26 cellular contexts compared by ENCODE assay signal in genomic region chr2:39661771-39662325, GRCh38. TPM values are rescaled to one million over a fixed set of nuclear protein-coding genes. Genes with fewer than 3 reads are reported as not detected.
"Had no signal": no experiment of that assay in that cellular context is flagged by ENCODE, and none has a peak within 500 bp of the region (broad histone marks: within the 10 kb centered on the region; RNA-seq: fewer than 3 reads in every experiment).

No MANE protein-coding gene starts in this region.

- H3K9me3 ChIP-seq: colonic mucosa, esophagus muscularis mucosa, heart right ventricle, left lung, mucosa of descending colon, prostate gland, right atrium auricular region, stomach, testis, tibial artery, upper lobe of right lung, uterus had no signal

- ATAC-seq: heart right ventricle; left cardiac atrium; left lung; mucosa of descending colon; natural killer cell treated with Interleukin-12 subunit alpha and Interleukin-12 subunit beta and Interleukin-15 and Interleukin-18, amount 100 ng/mL, for 72 hours; sciatic nerve; stimulated activated effector memory CD8-positive, alpha-beta T cell treated with anti-CD3 and anti-CD28 coated beads, Interleukin-12 subunit alpha, Interleukin-12 subunit beta, amount 100 ng/mL, for 72 hours; upper lobe of right lung had no signal

- H3K4me3 ChIP-seq: colonic mucosa, esophagus muscularis mucosa, heart right ventricle, left lung, mucosa of descending colon, prostate gland, right atrium auricular region, stomach, testis, tibial artery, upper lobe of right lung, uterus had no signal

- DNase-seq: colonic mucosa; effector memory CD4-positive, alpha-beta T cell; foreskin melanocyte; glutamatergic neuron; heart right ventricle; hippocampal formation; left cardiac atrium; left lung; mesenchymal stem cell; mucosa of descending colon; naive B cell; stimulated activated CD4-positive, alpha-beta T cell treated with anti-CD3 and anti-CD28 coated beads, Interleukin-2, amount 100 ng/mL, for 24 hours; stimulated activated CD4-positive, alpha-beta T cell treated with anti-CD3 and anti-CD28 coated beads, Interleukin-4, amount 100 ng/mL, for 24 hours; stimulated activated naive CD4-positive, alpha-beta T cell treated with Interleukin-2 at 50 U/mL for 16 hours; stomach; testis; tibial artery; upper lobe of right lung; uterus had no signal

- H3K4me1 ChIP-seq: colonic mucosa, prostate gland, uterus had no signal

- H3K36me3 ChIP-seq: colonic mucosa, esophagus muscularis mucosa, heart right ventricle, left lung, prostate gland, right atrium auricular region, stomach, tibial artery, upper lobe of right lung, uterus had no signal

- H3K27ac ChIP-seq: colonic mucosa, esophagus muscularis mucosa, heart right ventricle, left lung, prostate gland, right atrium auricular region, stomach, testis, tibial artery, upper lobe of right lung, uterus had no signal

- H3K27me3 ChIP-seq: right atrium auricular region, testis, tibial artery, uterus had no signal

RNA-seq across cellular contexts. Expression of gene TMEM178A, which starts 3.9 kb away (rescaled TPM):
- total RNA-seq: lung microvascular endothelial cell; natural killer cell treated with Interleukin-12 subunit alpha and Interleukin-12 subunit beta and Interleukin-15 and Interleukin-18, amount 100 ng/mL, for 72 hours had no signal
